24 cellular contexts compared by ENCODE assay signal in genomic region chr4:146334862-146335449, GRCh38.
DNase-seq lines count a peak whose midpoint lies in the region; ATAC-seq and TF ChIP-seq lines count a peak whose summit lies in the region.
"Had no signal": no experiment of that assay in that cellular context is flagged by ENCODE, and none has a peak within 500 bp of the region (broad histone marks: within the 10 kb centered on the region; RNA-seq: fewer than 3 reads in every experiment).

No MANE protein-coding gene starts in this region.

- ATAC-seq in sciatic nerve = peak; percentile 65
- ATAC-seq: activated CD8-positive, alpha-beta T cell treated with anti-CD3 and anti-CD28 coated beads for 36 hours; psoas muscle had no signal

- no peaks in the 10 kb centered on the region for H3K9me3 ChIP-seq in breast epithelium
- H3K9me3 ChIP-seq in GM23248 (ENCODE audit: low read depth) = no peaks in the 10 kb centered on the region
- H3K9me3 ChIP-seq: neutrophil, psoas muscle had no signal

- intact Hi-C loops in MCF 10A (cut with micrococcal nuclease) (loop anchor here (5.0 to 10.0 kb wide), 2 partner anchors 238 to 720 kb away; partner anchors contain the start of gene MMAA), breast epithelium (cut with DNase I; ENCODE audit: low total_unique reads) (no loop called here), sciatic nerve (cut with DNase I) (no loop called here)

- H3K4me1 Mint-ChIP-seq in MCF 10A (ENCODE audit: insufficient read depth, unreplicated experiment) = peaks cover 15% of the 10 kb centered on the region
- peaks cover 28% of the 10 kb centered on the region for H3K4me1 Mint-ChIP-seq in osteocyte (ENCODE audit: unreplicated experiment)
- H3K4me1 Mint-ChIP-seq: immature natural killer cell had no signal

- no peak for TF ChIP-seq CTCF in MCF 10A (IDR thresholded peaks at IDR 0.05; ENCODE audit: unreplicated experiment)
- no peak for TF ChIP-seq CTCF in breast epithelium (IDR thresholded peaks at IDR 0.05)
- TF ChIP-seq CTCF in VCaP (conservative IDR thresholded peaks at IDR 0.05) = no peak
- no peak for TF ChIP-seq CTCF in osteocyte (IDR thresholded peaks at IDR 0.05)

- H3K27ac Mint-ChIP-seq in MCF 10A (ENCODE audit: low read depth, unreplicated experiment) (no peak overlapping the region), osteocyte (ENCODE audit: unreplicated experiment) (no peak overlapping the region)
- H3K27ac Mint-ChIP-seq: activated CD8-positive, alpha-beta T cell treated with anti-CD3 and anti-CD28 coated beads for 36 hours; activated naive CD8-positive, alpha-beta T cell; immature natural killer cell had no signal

- no peak overlapping the region for H3K27ac ChIP-seq in breast epithelium
- H3K27ac ChIP-seq in GM23248 = no peak overlapping the region
- peak overlapping the region; percentile 60 for H3K27ac ChIP-seq in VCaP
- H3K27ac ChIP-seq: hepatocyte, neutrophil, psoas muscle had no signal

- H3K4me1 ChIP-seq in breast epithelium (peaks cover 0 to 7% of the 10 kb centered on the region in 2 donors), GM23248 (ENCODE audit: insufficient read depth) (peaks cover 42% of the 10 kb centered on the region)

- no peaks in the 10 kb centered on the region for H3K36me3 Mint-ChIP-seq in MCF 10A (ENCODE audit: insufficient read depth, unreplicated experiment)
- no peaks in the 10 kb centered on the region for H3K36me3 Mint-ChIP-seq in osteocyte (ENCODE audit: unreplicated experiment)
- H3K36me3 Mint-ChIP-seq: immature natural killer cell had no signal

- H3K79me2 ChIP-seq in GM23248 (ENCODE audit: insufficient read depth) = no peaks in the 10 kb centered on the region
- H3K79me2 ChIP-seq: hepatocyte had no signal

- H3K9ac ChIP-seq in GM23248 = no peak overlapping the region

- no TSS peak for BruUV-seq in MCF 10A (replicated peaks; lab: Mats Ljungman, UMichigan)

- CTCF ChIA-PET in MCF 10A (lab: Yijun Ruan, JAX) = interaction anchor here (0.6 to 1.5 kb wide), 4 partner anchors 9 to 684 kb away, joined by 3 to 7 read pairs (median 4); no protein-coding TSS in a partner anchor

- H3K4me3 Mint-ChIP-seq in MCF 10A (ENCODE audit: unreplicated experiment) (no peak overlapping the region), osteocyte (ENCODE audit: unreplicated experiment) (no peak overlapping the region)
- H3K4me3 Mint-ChIP-seq: activated CD8-positive, alpha-beta T cell treated with anti-CD3 and anti-CD28 coated beads for 36 hours; activated naive CD8-positive, alpha-beta T cell; immature natural killer cell had no signal

- in situ Hi-C loops in GM23248 (cut with MboI) = loop anchor here (10.0 to 25.0 kb wide), 2 partner anchors 580 to 752 kb away; no protein-coding TSS in a partner anchor
- in situ Hi-C loops in G401 (cut with HindIII; ENCODE audit: low sequenced_read_pairs) = no loop called here

- no peaks in the 10 kb centered on the region for H3K9me2 ChIP-seq in GM23248 (ENCODE audit: insufficient read depth)

- DNase-seq in MCF 10A (ENCODE audit: unreplicated experiment) = peak; percentile 48
- DNase-seq in breast epithelium (ENCODE audit: low spot score in 2 of 2) = no peak
- DNase-seq in GM23248 = peak; percentile 59
- DNase-seq in sciatic nerve (ENCODE audit: low spot score) = no peak
- no peak for DNase-seq in G401 (ENCODE audit: low spot score)
- DNase-seq in osteocyte (ENCODE audit: extremely low spot score, unreplicated experiment) = no peak
- no peak for DNase-seq in NCI-H2081 (lab: John Stamatoyannopoulos, UW)
- DNase-seq: activated CD4-positive, CD25-positive, alpha-beta regulatory T cell treated with anti-CD3 and anti-CD28 coated beads, Interleukin-2, amount 50 U/mL, for 72 hours; activated CD8-positive, alpha-beta T cell treated with anti-CD3 and anti-CD28 coated beads for 36 hours; C1 segment of cervical spinal cord; effector CD4-positive, alpha-beta T cell; immature natural killer cell; KG1; mesenchymal stem cell; NCI-H1092; NCI-H1930; PC-3; psoas muscle; small intestine; stimulated activated CD4-positive, alpha-beta T cell treated with anti-CD3 and anti-CD28 coated beads, Interleukin-2, amount 100 ng/mL, for 24 hours had no signal

- H3K4me2 ChIP-seq in GM23248 (ENCODE audit: unreplicated experiment) = no peak overlapping the region

- H4K20me1 ChIP-seq in GM23248 (ENCODE audit: insufficient read depth) = no peaks in the 10 kb centered on the region

- H3F3A ChIP-seq in GM23248 (ENCODE audit: insufficient read depth) = peaks cover 18% of the 10 kb centered on the region

- POLR2A ChIA-PET in MCF 10A (lab: Yijun Ruan, JAX) = no interaction called here

- no peak for TF ChIP-seq POLR2A in breast epithelium (IDR thresholded peaks at IDR 0.05)

- H2AFZ ChIP-seq in GM23248 = no peak overlapping the region
- H2AFZ ChIP-seq: hepatocyte had no signal

- H3K36me3 ChIP-seq in breast epithelium (no peaks in the 10 kb centered on the region), GM23248 (ENCODE audit: low read depth) (no peaks in the 10 kb centered on the region)
- H3K36me3 ChIP-seq: neutrophil had no signal

- H3K9me3 Mint-ChIP-seq in MCF 10A (ENCODE audit: unreplicated experiment) = no peaks in the 10 kb centered on the region
- no peaks in the 10 kb centered on the region for H3K9me3 Mint-ChIP-seq in osteocyte (ENCODE audit: unreplicated experiment)
- H3K9me3 Mint-ChIP-seq: activated CD8-positive, alpha-beta T cell treated with anti-CD3 and anti-CD28 coated beads for 36 hours; immature natural killer cell had no signal

- H3K27me3 ChIP-seq in breast epithelium (no peaks in the 10 kb centered on the region), GM23248 (replicated peaks; ENCODE audit: insufficient read depth) (no peaks in the 10 kb centered on the region)
- H3K27me3 ChIP-seq: hepatocyte, neutrophil had no signal

- 35 to 36% methylated on average over 4 of the region's 4 CpGs for WGBS in GM23248 (ENCODE audit: low coverage in 1 of 2, low lambda C conversion rate in 2 of 2, missing lambda C conversion rate in 2 of 2), 2 experiments

- H3K27me3 Mint-ChIP-seq in MCF 10A (ENCODE audit: insufficient read depth, unreplicated experiment) = no peaks in the 10 kb centered on the region
- no peaks in the 10 kb centered on the region for H3K27me3 Mint-ChIP-seq in osteocyte (ENCODE audit: unreplicated experiment)
- H3K27me3 Mint-ChIP-seq: activated CD8-positive, alpha-beta T cell treated with anti-CD3 and anti-CD28 coated beads for 36 hours; activated naive CD8-positive, alpha-beta T cell had no signal

- H3K4me3 ChIP-seq in breast epithelium (no peak overlapping the region), GM23248 (no peak overlapping the region)
- H3K4me3 ChIP-seq: hepatocyte, psoas muscle had no signal

Comparison
In these comparisons a context has a peak if more than half of its experiments do, and no peak if none do; other contexts are left out.
1. DNase-seq: peak in MCF 10A (single experiment) and GM23248 (single experiment); none in breast epithelium (0 of 2), sciatic nerve (single experiment), G401 (single experiment), osteocyte (single experiment) and NCI-H2081 (0 of 2).